12 cellular contexts compared by ENCODE assay signal in genomic region chr10:93992400-93993030, GRCh38. TPM values are rescaled to one million over a fixed set of nuclear protein-coding genes. Genes with fewer than 3 reads are reported as not detected.
DNase-seq lines count a peak whose midpoint lies in the region; ATAC-seq and TF ChIP-seq lines count a peak whose summit lies in the region.
"Had no signal": no experiment of that assay in that cellular context is flagged by ENCODE, and none has a peak within 500 bp of the region (broad histone marks: within the 10 kb centered on the region; RNA-seq: fewer than 3 reads in every experiment).

No MANE protein-coding gene starts in this region.

- DNase-seq in activated naive CD4-positive, alpha-beta T cell (lab: John Stamatoyannopoulos, UW): no peak
- DNase-seq in SJSA1 (ENCODE audit: low read depth in 1 of 2, low spot score in 2 of 2) (peak in 1 of 2 experiments; percentile 49), fibroblast of villous mesenchyme (ENCODE audit: low read depth) (no peak), ecto neural progenitor cell (ENCODE audit: low spot score) (no peak), NCI-H1092 (lab: John Stamatoyannopoulos, UW) (no peak)
- no peak for DNase-seq in stimulated activated naive CD8-positive, alpha-beta T cell treated with anti-CD3 and anti-CD28 coated beads, Interleukin-15, amount 100 ng/mL, for 72 hours
- no peak for DNase-seq in activated effector memory CD4-positive, alpha-beta T cell treated with anti-CD3 and anti-CD28 coated beads, Interleukin-2, amount 50 U/mL, for 16 hours
- DNase-seq: activated CD8-positive, alpha-beta T cell treated with anti-CD3 and anti-CD28 coated beads, Interleukin-2, amount 10 ng/mL, durations not matched to agents 7 days and 5 days; CD4-positive, alpha-beta T cell; effector CD4-positive, alpha-beta T cell; stimulated activated CD4-positive, alpha-beta T cell treated with anti-CD3 and anti-CD28 coated beads, Interleukin-4, amount 100 ng/mL, for 24 hours had no signal

- H3K36me3 ChIP-seq in SJSA1: 0 out of 2 replicates have a peak, but pooled peaks cover 3% of the 10 kb centered on the region

- H3K36me3 Mint-ChIP-seq in activated naive CD4-positive, alpha-beta T cell treated with anti-CD3 and anti-CD28 coated beads, Interleukin-2, amount 50 U/mL, for 24 hours: no peaks in the 10 kb centered on the region

- peaks cover 45% of the 10 kb centered on the region for H3K27me3 Mint-ChIP-seq in activated naive CD4-positive, alpha-beta T cell treated with anti-CD3 and anti-CD28 coated beads, Interleukin-2, amount 50 U/mL, for 24 hours
- H3K27me3 Mint-ChIP-seq in stimulated activated naive CD8-positive, alpha-beta T cell treated with anti-CD3 and anti-CD28 coated beads, Interleukin-15, amount 100 ng/mL, for 72 hours: peaks cover 64% of the 10 kb centered on the region

- peaks cover 5% of the 10 kb centered on the region for H3K4me1 Mint-ChIP-seq in activated naive CD4-positive, alpha-beta T cell treated with anti-CD3 and anti-CD28 coated beads, Interleukin-2, amount 50 U/mL, for 24 hours
- H3K4me1 Mint-ChIP-seq in stimulated activated naive CD8-positive, alpha-beta T cell treated with anti-CD3 and anti-CD28 coated beads, Interleukin-15, amount 100 ng/mL, for 72 hours: peaks cover 5% of the 10 kb centered on the region

- no peaks in the 10 kb centered on the region for H3K9me3 Mint-ChIP-seq in activated naive CD4-positive, alpha-beta T cell treated with anti-CD3 and anti-CD28 coated beads, Interleukin-2, amount 50 U/mL, for 24 hours
- H3K9me3 Mint-ChIP-seq in stimulated activated naive CD8-positive, alpha-beta T cell treated with anti-CD3 and anti-CD28 coated beads, Interleukin-15, amount 100 ng/mL, for 72 hours: no peaks in the 10 kb centered on the region
- H3K9me3 Mint-ChIP-seq: CD4-positive, alpha-beta T cell had no signal

- no peak for ATAC-seq in stimulated activated naive CD8-positive, alpha-beta T cell treated with anti-CD3 and anti-CD28 coated beads, Interleukin-15, amount 100 ng/mL, for 72 hours
- ATAC-seq: activated CD8-positive, alpha-beta T cell treated with anti-CD3 and anti-CD28 coated beads, Interleukin-2, amount 10 ng/mL, durations not matched to agents 7 days and 5 days had no signal

- peaks cover 57% of the 10 kb centered on the region for H3K4me1 ChIP-seq in SJSA1 (replicated peaks)

- peak overlapping the region; percentile 59 for H3K27ac ChIP-seq in SJSA1

- peak overlapping the region; percentile 31 for H3K4me3 Mint-ChIP-seq in activated naive CD4-positive, alpha-beta T cell treated with anti-CD3 and anti-CD28 coated beads, Interleukin-2, amount 50 U/mL, for 24 hours
- peak overlapping the region; percentile 20 to 46 for H3K4me3 Mint-ChIP-seq in stimulated activated naive CD8-positive, alpha-beta T cell treated with anti-CD3 and anti-CD28 coated beads, Interleukin-15, amount 100 ng/mL, for 72 hours
- H3K4me3 Mint-ChIP-seq: CD4-positive, alpha-beta T cell had no signal

- no peaks in the 10 kb centered on the region for H3K27me3 ChIP-seq in SJSA1 (replicated peaks)

- H3K9me3 ChIP-seq in SJSA1 (replicated peaks): no peaks in the 10 kb centered on the region

- peak; percentile 7 for TF ChIP-seq CTCF in fibroblast of villous mesenchyme (IDR thresholded peaks at IDR 0.05; ENCODE audit: insufficient read depth, low read depth, low read length)

- no peak overlapping the region for H3K27ac Mint-ChIP-seq in activated naive CD4-positive, alpha-beta T cell treated with anti-CD3 and anti-CD28 coated beads, Interleukin-2, amount 50 U/mL, for 24 hours
- H3K27ac Mint-ChIP-seq in stimulated activated naive CD8-positive, alpha-beta T cell treated with anti-CD3 and anti-CD28 coated beads, Interleukin-15, amount 100 ng/mL, for 72 hours: no peak overlapping the region
- H3K27ac Mint-ChIP-seq: activated CD8-positive, alpha-beta T cell treated with anti-CD3 and anti-CD28 coated beads, Interleukin-2, amount 10 ng/mL, durations not matched to agents 7 days and 5 days; CD4-positive, alpha-beta T cell had no signal

- H3K4me3 ChIP-seq in SJSA1 (no peak overlapping the region), fibroblast of villous mesenchyme (ENCODE audit: low read depth, low read length) (no peak overlapping the region)

RNA-seq across cellular contexts. Expression of gene PLCE1, which starts 1.2 kb away (rescaled TPM):
- total RNA-seq in SJSA1 (2014; rRNA removed; shearing (Covaris generic)): 3.7 and 8.1 TPM in 2 replicates
- total RNA-seq in fibroblast of villous mesenchyme: 0.32 and 0.43 TPM in 2 replicates
- total RNA-seq: activated CD8-positive, alpha-beta T cell treated with anti-CD3 and anti-CD28 coated beads, Interleukin-2, amount 10 ng/mL, durations not matched to agents 7 days and 5 days had no signal
